7 cellular contexts compared by ENCODE assay signal in genomic region chrX:8781921-8782320, GRCh38. TPM values are rescaled to one million over a fixed set of nuclear protein-coding genes. Genes with fewer than 3 reads are reported as not detected.
"Had no signal": no experiment of that assay in that cellular context is flagged by ENCODE, and none has a peak within 500 bp of the region (broad histone marks: within the 10 kb centered on the region; RNA-seq: fewer than 3 reads in every experiment).

No MANE protein-coding gene starts in this region.

RNA-seq across cellular contexts. Expression of gene FAM9A, which starts 19.3 kb away (rescaled TPM):
- total RNA-seq: GM23248, GM23338, H1, H4, H7, H9, HFFc6 had no signal
- polyA plus RNA-seq: GM23248, GM23338, H1 had no signal

RNA-seq across cellular contexts. Expression of gene ANOS1, which starts 50.0 kb away (rescaled TPM):
- total RNA-seq: GM23248 had no signal
- polyA plus RNA-seq: GM23248 had no signal
